Comparison of ENCODE assay signal across 10 cellular contexts in the genomic region with DNA sequence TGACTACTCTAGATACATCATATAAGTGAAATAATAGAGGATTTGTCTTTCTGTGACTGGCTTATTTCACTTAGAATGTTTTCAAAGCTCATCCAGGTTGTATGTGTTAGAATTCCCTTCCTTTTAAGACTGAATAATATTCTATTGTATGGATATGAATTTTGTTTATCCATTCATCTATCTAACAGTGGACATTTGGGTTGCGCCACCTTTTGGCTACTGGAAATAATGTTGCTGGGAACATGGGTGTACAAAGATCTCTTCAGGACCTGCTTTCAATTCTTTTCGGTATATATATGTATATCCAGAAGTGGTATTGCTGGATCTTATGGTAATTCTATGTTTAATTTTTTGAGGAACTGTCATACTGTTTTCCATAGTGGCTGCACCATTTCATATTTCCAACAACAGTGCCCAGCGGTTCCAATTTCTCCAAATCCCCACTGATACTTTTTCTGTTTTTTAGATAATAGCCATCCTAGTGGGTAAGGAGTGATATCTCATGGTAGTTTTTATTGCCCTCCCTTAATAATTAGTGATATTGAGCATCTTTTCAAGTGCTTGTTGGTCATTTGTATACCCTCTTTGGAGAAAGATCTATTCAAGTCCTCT. TPM values are rescaled to one million over a fixed set of nuclear protein-coding genes. Genes with fewer than 3 reads are reported as not detected.
A peak's percentile ranks its signal among the peaks of the same experiment; 100 is the strongest.
DNase-seq lines count a peak whose midpoint lies in the region; ATAC-seq and TF ChIP-seq lines count a peak whose summit lies in the region.
"Had no signal": no experiment of that assay in that cellular context is flagged by ENCODE, and none has a peak within 500 bp of the region (broad histone marks: within the 10 kb centered on the region; RNA-seq: fewer than 3 reads in every experiment).

No MANE protein-coding gene starts in this region.

- peaks cover 4% of the 10 kb centered on the region for H3K4me1 ChIP-seq in parathyroid adenoma

- H3K4me3 Mint-ChIP-seq in chondrocyte (ENCODE audit: unreplicated experiment), result no peak overlapping the region
- H3K4me3 Mint-ChIP-seq: mesothelial cell of epicardium had no signal

- no peaks in the 10 kb centered on the region for H3K36me3 ChIP-seq in parathyroid adenoma (ENCODE audit: control insufficient read depth, insufficient read depth, low read length)

- H3K9me3 Mint-ChIP-seq in chondrocyte (ENCODE audit: low read depth), result no peaks in the 10 kb centered on the region
- H3K9me3 Mint-ChIP-seq: mesothelial cell of epicardium had no signal

- H2AFZ ChIP-seq in parathyroid adenoma, result no peak overlapping the region

- no peaks in the 10 kb centered on the region for H3K79me2 ChIP-seq in parathyroid adenoma

- DNase-seq in NCI-H1105 treated with DMSO at 0.1 percent for 48 hours (lab: John Stamatoyannopoulos, UW) (peak; percentile 38), NCI-H1105 (lab: John Stamatoyannopoulos, UW) (no peak), M059J (ENCODE audit: low read depth) (peak; percentile 51), chondrocyte (ENCODE audit: low spot score) (no peak)
- no peak for DNase-seq in activated T-cell treated with anti-CD3 and anti-CD28 coated beads, Interleukin-2, amount 50 U/mL, for 1 hour
- DNase-seq in stimulated activated CD4-positive, alpha-beta T cell treated with anti-CD3 and anti-CD28 coated beads, Interleukin-4, amount 100 ng/mL, for 4 hours, result no peak
- DNase-seq: T-helper 9 cell had no signal

- peaks cover 12% of the 10 kb centered on the region for H3K4me1 Mint-ChIP-seq in chondrocyte (ENCODE audit: low read depth)

- H3K27ac Mint-ChIP-seq in chondrocyte (ENCODE audit: unreplicated experiment), result no peak overlapping the region
- H3K27ac Mint-ChIP-seq: mesothelial cell of epicardium had no signal

- peaks cover 2% of the 10 kb centered on the region for H3K27me3 Mint-ChIP-seq in chondrocyte (ENCODE audit: low read depth)

- no peak overlapping the region for H3K27ac ChIP-seq in parathyroid adenoma

- no peaks in the 10 kb centered on the region for H3K9me3 ChIP-seq in parathyroid adenoma (ENCODE audit: control insufficient read depth, low read length)

- ATAC-seq in GM18867 (IDR thresholded peaks at IDR 0.05; ENCODE audit: unreplicated experiment), result no peak

- TF ChIP-seq CTCF in chondrocyte (IDR thresholded peaks at IDR 0.05) (peak; percentile 85), parathyroid adenoma (IDR thresholded peaks at IDR 0.05) (peak; percentile 30)

- no peak overlapping the region for H3K9ac ChIP-seq in parathyroid adenoma

- H3K4me2 ChIP-seq in parathyroid adenoma (ENCODE audit: low read length), result no peak overlapping the region

- H3K27me3 ChIP-seq in parathyroid adenoma (ENCODE audit: control insufficient read depth, insufficient read depth, low read length), result no peaks in the 10 kb centered on the region

- H3K36me3 Mint-ChIP-seq in chondrocyte (ENCODE audit: low read depth), result no peaks in the 10 kb centered on the region
- H3K36me3 Mint-ChIP-seq: mesothelial cell of epicardium had no signal

- no peak overlapping the region for H3K4me3 ChIP-seq in parathyroid adenoma (ENCODE audit: low read depth, low read length)

RNA-seq across cellular contexts. Expression of a gene that starts 3.4 kb away (rescaled TPM):
- total RNA-seq in M059J (2014; rRNA removed; shearing (Covaris generic)), result 17.2 and 26.1 TPM in 2 replicates
- 20.6 to 25.9 TPM (median 22.6 TPM) in 3 replicates for total RNA-seq in chondrocyte

Comparison
In these comparisons a context has a peak if more than half of its experiments do, and no peak if none do; other contexts are left out.
1. DNase-seq: peak in NCI-H1105 treated with DMSO at 0.1 percent for 48 hours (single experiment) and M059J (single experiment); none in NCI-H1105 (single experiment), chondrocyte (single experiment), activated T-cell treated with anti-CD3 and anti-CD28 coated beads, Interleukin-2, amount 50 U/mL, for 1 hour (single experiment) and stimulated activated CD4-positive, alpha-beta T cell treated with anti-CD3 and anti-CD28 coated beads, Interleukin-4, amount 100 ng/mL, for 4 hours (0 of 2).